Comparison of ENCODE assay signal across 1 cellular context in the genomic region with DNA sequence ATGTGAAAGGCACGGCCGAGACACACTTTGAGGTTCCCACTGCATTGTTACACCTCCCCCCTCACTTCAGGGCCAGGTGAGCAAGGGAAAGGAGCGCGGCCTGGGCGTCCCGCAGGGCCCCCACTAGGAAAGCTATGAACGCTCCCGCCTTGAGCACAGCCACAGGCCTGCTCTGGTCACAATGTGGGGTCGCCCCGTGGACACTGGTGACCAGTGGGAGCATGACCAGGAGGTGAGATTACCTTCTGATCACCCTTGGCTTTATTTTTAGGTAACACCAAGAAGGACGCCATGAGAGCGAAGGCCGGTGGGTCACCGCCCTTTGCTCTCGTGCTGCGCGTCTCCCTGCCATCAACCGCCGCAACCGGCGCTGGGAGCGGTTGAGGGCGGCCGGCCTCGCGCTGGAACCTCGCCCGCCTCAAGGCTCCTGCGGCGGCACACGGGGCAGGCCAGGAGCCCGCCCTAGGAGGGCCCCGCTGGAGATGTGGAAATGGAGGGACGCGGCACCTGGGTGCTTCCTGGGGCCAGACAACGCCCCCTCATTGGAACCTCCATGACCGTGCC. TPM values are rescaled to one million over a fixed set of nuclear protein-coding genes. Genes with fewer than 3 reads are reported as not detected.
"Had no signal": no experiment of that assay in that cellular context is flagged by ENCODE, and none has a peak within 500 bp of the region (broad histone marks: within the 10 kb centered on the region; RNA-seq: fewer than 3 reads in every experiment).

No MANE protein-coding gene starts in this region.

RNA-seq across cellular contexts. Expression of a gene that starts 2.6 kb away (rescaled TPM):
- total RNA-seq: astrocyte had no signal
